In the genomic region with DNA sequence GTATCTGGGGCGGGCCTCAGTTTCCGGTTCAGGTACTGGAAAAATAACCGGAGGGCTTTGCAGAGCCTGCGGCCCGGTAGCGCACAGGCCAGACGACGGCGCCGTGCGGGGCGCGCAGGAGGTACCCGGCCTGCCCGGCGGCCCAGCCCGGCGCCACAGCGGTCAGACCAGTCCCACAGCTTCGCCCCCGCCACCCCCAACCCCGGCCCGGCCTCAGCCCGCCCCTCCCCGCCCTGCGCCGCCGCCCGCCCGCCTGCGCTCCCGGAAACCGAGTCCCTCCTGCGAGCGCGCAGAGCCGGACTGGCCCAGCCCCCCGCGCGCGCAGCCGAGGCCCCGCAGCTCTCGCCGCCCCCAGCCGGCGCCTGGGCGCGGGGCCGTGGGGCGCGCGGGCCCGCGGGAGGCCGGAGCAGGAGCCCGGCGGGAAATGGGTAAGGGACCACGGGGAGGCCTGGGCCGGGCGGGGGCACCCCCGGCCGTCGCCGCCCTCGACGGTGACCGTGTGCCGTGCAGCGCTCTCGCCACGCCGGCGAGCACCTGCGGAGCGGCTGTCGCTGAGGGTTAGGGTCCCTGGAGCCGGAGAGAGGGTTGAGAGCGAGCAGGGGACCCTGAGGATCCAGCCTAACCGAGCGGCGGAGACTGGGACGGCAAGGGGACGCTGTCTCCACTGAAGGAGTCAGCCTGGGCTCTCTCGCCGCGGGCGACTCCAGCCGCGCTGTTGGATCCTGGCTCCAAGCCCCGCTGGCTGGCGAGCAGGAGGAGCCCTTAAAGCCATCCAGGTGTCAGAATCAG, we compare ENCODE assay signal across 8 cellular contexts. TPM values are rescaled to one million over a fixed set of nuclear protein-coding genes. Genes with fewer than 3 reads are reported as not detected.
DNase-seq lines count a peak whose midpoint lies in the region; ATAC-seq, FAIRE-seq and TF ChIP-seq lines count a peak whose summit lies in the region.

No MANE protein-coding gene starts in this region.

- peaks cover 8% of the 10 kb centered on the region for H3K79me2 ChIP-seq in trophoblast cell (ENCODE audit: control insufficient read depth, insufficient read depth, low read length, poor library complexity)

- FAIRE-seq in frontal cortex (lab: Jason Lieb, UNC) = no peak

- peak overlapping the region; percentile 98 for H4K8ac ChIP-seq in trophoblast cell (ENCODE audit: low read depth, low read length)

- peak overlapping the region; percentile 99 for H3K18ac ChIP-seq in trophoblast cell (ENCODE audit: low read length)

- H3K79me1 ChIP-seq in trophoblast cell (ENCODE audit: low read length) = peaks cover 21% of the 10 kb centered on the region

- peak overlapping the region; percentile 99 for H3K4me3 ChIP-seq in trophoblast cell (ENCODE audit: low read depth, low read length)

- peak overlapping the region; percentile 65 for H2AFZ ChIP-seq in trophoblast cell (ENCODE audit: insufficient read depth, low read length, poor library complexity)

- peaks cover 21% of the 10 kb centered on the region for H3K36me3 Mint-ChIP-seq in Calu3 (ENCODE audit: insufficient read depth, unreplicated experiment)
- no peaks in the 10 kb centered on the region for H3K36me3 Mint-ChIP-seq in activated T-cell treated with anti-CD3 and anti-CD28 coated beads, Interleukin-2, amount 50 U/mL, for 72 hours (ENCODE audit: insufficient read depth in 2 of 2)

- no peaks in the 10 kb centered on the region for H3K9me3 Mint-ChIP-seq in Calu3 (ENCODE audit: low read depth, unreplicated experiment)
- no peaks in the 10 kb centered on the region for H3K9me3 Mint-ChIP-seq in activated T-cell treated with anti-CD3 and anti-CD28 coated beads, Interleukin-2, amount 50 U/mL, for 72 hours

- peak overlapping the region; percentile 99 for H4K91ac ChIP-seq in trophoblast cell (ENCODE audit: low read depth, low read length)

- H3K36me3 ChIP-seq in trophoblast cell (ENCODE audit: control insufficient read depth in 1 of 2, insufficient read depth in 2 of 2, low read length in 2 of 2) = no peaks in the 10 kb centered on the region

- no TSS peak for BruUV-seq in Calu3 (replicated peaks; lab: Mats Ljungman, UMichigan)

- peak overlapping the region; percentile 97 for H4K12ac ChIP-seq in trophoblast cell (ENCODE audit: low read depth, low read length)

- H3K4me2 ChIP-seq in trophoblast cell (ENCODE audit: low read length) = peak overlapping the region; percentile 81

- peak overlapping the region; percentile 98 for H3K27ac ChIP-seq in trophoblast cell (ENCODE audit: low read depth, low read length)

- H2BK5ac ChIP-seq in trophoblast cell (ENCODE audit: low read depth, low read length, poor library complexity) = peak overlapping the region; percentile 98

- peak overlapping the region; percentile 75 for H3K27ac Mint-ChIP-seq in Calu3 (ENCODE audit: unreplicated experiment)
- H3K27ac Mint-ChIP-seq in activated T-cell treated with anti-CD3 and anti-CD28 coated beads, Interleukin-2, amount 50 U/mL, for 72 hours = no peak overlapping the region

- no CpG with 5 or more reads among the region's 92 CpGs for WGBS in trophoblast cell (ENCODE audit: extremely low coverage, insufficient coverage, insufficient read length)

- peak; percentile 87 for ATAC-seq in GM21723 (IDR thresholded peaks at IDR 0.05; ENCODE audit: unreplicated experiment)
- ATAC-seq in activated T-cell treated with anti-CD3 and anti-CD28 coated beads, Interleukin-2, amount 50 U/mL, for 72 hours (replicated peaks in 1 of 2) = peak; percentile 84 to 85

- H3K4me1 ChIP-seq in trophoblast cell (ENCODE audit: control insufficient read depth in 1 of 2, insufficient read depth in 2 of 2, low read length in 2 of 2) = peaks cover 4 to 21% of the 10 kb centered on the region in 2 experiments

- no peaks in the 10 kb centered on the region for H3K27me3 Mint-ChIP-seq in Calu3 (ENCODE audit: unreplicated experiment)
- H3K27me3 Mint-ChIP-seq in activated T-cell treated with anti-CD3 and anti-CD28 coated beads, Interleukin-2, amount 50 U/mL, for 72 hours (ENCODE audit: low read depth) = no peaks in the 10 kb centered on the region

- H3K27me3 ChIP-seq in trophoblast cell (ENCODE audit: insufficient read depth, low read length) = no peaks in the 10 kb centered on the region

- H3K14ac ChIP-seq in trophoblast cell (ENCODE audit: low read length) = peak overlapping the region; percentile 99

- peak overlapping the region; percentile 89 for H2AK5ac ChIP-seq in trophoblast cell (ENCODE audit: low read length)

- H3K9ac ChIP-seq in trophoblast cell (ENCODE audit: low read length) = peak overlapping the region; percentile 100

- H3K4ac ChIP-seq in trophoblast cell (ENCODE audit: low read depth, low read length) = peak overlapping the region; percentile 94

- peak overlapping the region; percentile 87 for H3K23ac ChIP-seq in trophoblast cell (ENCODE audit: low read length)

- intact Hi-C loops in Calu3 (cut with micrococcal nuclease; ENCODE audit: unreplicated experiment) = no loop called here

- H3K4me1 Mint-ChIP-seq in Calu3 (ENCODE audit: low read depth, unreplicated experiment) = peaks cover 22% of the 10 kb centered on the region
- H3K4me1 Mint-ChIP-seq in activated T-cell treated with anti-CD3 and anti-CD28 coated beads, Interleukin-2, amount 50 U/mL, for 72 hours (ENCODE audit: low read depth) = peaks cover 29% of the 10 kb centered on the region

- no peak for TF ChIP-seq CTCF in Calu3 (IDR thresholded peaks at IDR 0.05; ENCODE audit: unreplicated experiment)

- CTCF ChIA-PET in Calu3 (lab: Charles Lee) = interaction anchor here (0.6 to 1.9 kb wide), 4 partner anchors 19 to 503 kb away, joined by 3 to 9 read pairs (median 4); no protein-coding TSS in a partner anchor

- no peaks in the 10 kb centered on the region for H3K9me3 ChIP-seq in trophoblast cell (ENCODE audit: insufficient read depth, low read depth, low read length)

- peak overlapping the region; percentile 61 for H2BK12ac ChIP-seq in trophoblast cell (ENCODE audit: low read length)

- peak; percentile 90 for DNase-seq in Calu3
- DNase-seq in NCI-H1105 (lab: John Stamatoyannopoulos, UW) = peak; percentile 37
- peak; percentile 59 to 70 for DNase-seq in activated T-cell treated with anti-CD3 and anti-CD28 coated beads, Interleukin-2, amount 50 U/mL, for 72 hours
- peak; percentile 50 to 58 for DNase-seq in frontal cortex (ENCODE audit: low spot score in 2 of 2)
- DNase-seq in trophoblast cell = peak; percentile 63 to 73
- DNase-seq in MV-4-11 (lab: John Stamatoyannopoulos, UW) = no peak
- DNase-seq in GF-D8 (lab: John Stamatoyannopoulos, UW) = no peak

- peak overlapping the region; percentile 84 for H3K4me3 Mint-ChIP-seq in Calu3 (ENCODE audit: low read depth, unreplicated experiment)
- peak overlapping the region; percentile 89 to 92 for H3K4me3 Mint-ChIP-seq in activated T-cell treated with anti-CD3 and anti-CD28 coated beads, Interleukin-2, amount 50 U/mL, for 72 hours

- H2BK120ac ChIP-seq in trophoblast cell (ENCODE audit: insufficient read depth, low read length, poor library complexity) = peak overlapping the region; percentile 95

RNA-seq across cellular contexts. Expression of a gene that starts 16.5 kb away (rescaled TPM):
- 58.7 and 64.5 TPM in 2 replicates for total RNA-seq in Calu3 (2022)
- total RNA-seq in activated T-cell treated with anti-CD3 and anti-CD28 coated beads, Interleukin-2, amount 50 U/mL, for 72 hours = 100 to 1,000 TPM; 174 to 200 TPM
- 3.3 TPM for total RNA-seq in frontal cortex
- 18.6 and 18.8 TPM in 2 replicates for polyA plus RNA-seq in trophoblast cell (2013)

RNA-seq across cellular contexts. Expression of a gene that starts 29.9 kb away (rescaled TPM):
- total RNA-seq in Calu3 (2022) (19.4 and 55.8 TPM in 2 replicates), frontal cortex (not detected)
- total RNA-seq in activated T-cell treated with anti-CD3 and anti-CD28 coated beads, Interleukin-2, amount 50 U/mL, for 72 hours = 10 to 100 TPM; 18.5 to 44.3 TPM
- polyA plus RNA-seq in trophoblast cell (2013) = 0.33 and 0.37 TPM in 2 replicates

Comparison
In these comparisons a context has a peak if more than half of its experiments do, and no peak if none do; other contexts are left out.
1. DNase-seq: peak in Calu3 (single experiment), NCI-H1105 (single experiment), activated T-cell treated with anti-CD3 and anti-CD28 coated beads, Interleukin-2, amount 50 U/mL, for 72 hours (2 of 2), frontal cortex (2 of 2) and trophoblast cell (2 of 2); none in MV-4-11 (single experiment) and GF-D8 (single experiment).
2. RNA of a gene that starts 16.5 kb away (total RNA-seq): 174 to 200 TPM in activated T-cell treated with anti-CD3 and anti-CD28 coated beads, Interleukin-2, amount 50 U/mL, for 72 hours and 58.7 to 64.5 TPM in Calu3; 3.3 TPM in frontal cortex (single experiment); every median in the first group is over 10 times any median in the second.
3. RNA of a gene that starts 29.9 kb away (total RNA-seq): 18.5 to 44.3 TPM in activated T-cell treated with anti-CD3 and anti-CD28 coated beads, Interleukin-2, amount 50 U/mL, for 72 hours and 19.4 to 55.8 TPM in Calu3; not detected in frontal cortex (single experiment); every median in the first group is over 10 times any median in the second.